ENCODE assay signal across 8 cellular contexts in genomic region chr3:39668420-39668819, GRCh38.
DNase-seq lines count a peak whose midpoint lies in the region; ATAC-seq, FAIRE-seq and TF ChIP-seq lines count a peak whose summit lies in the region.

No MANE protein-coding gene starts in this region.

- FAIRE-seq in GM12891 (lab: Jason Lieb, UNC): peak; percentile 52

- DNase-seq in AG08396 (ENCODE audit: low spot score) (peak; percentile 50), GM12891 (ENCODE audit: insufficient read length, low spot score) (no peak), KBM-7 (peak; percentile 45), fibroblast of the conjunctiva (ENCODE audit: low read depth) (peak; percentile 35), skeletal muscle cell (ENCODE audit: low read depth) (peak; percentile 21), ureter (ENCODE audit: low spot score) (no peak), NCI-H226 (no peak)

- peak; percentile 91 for ATAC-seq in SK-N-SH treated with all-trans-retinoic acid at 6 μM for 48 hours

- H3K4me3 ChIP-seq in skeletal muscle cell (ENCODE audit: low read depth, low read length): no peak overlapping the region

- in situ Hi-C loops in KBM-7 (cut with MboI; ENCODE audit: low pct_unique_long_range_greater_than_20kb, low sequenced_read_pairs): no loop called here

- TF ChIP-seq POLR2A in GM12891 (IDR thresholded peaks at IDR 0.05; ENCODE audit: low read depth, low read length): no peak

TF ChIP-seq in GM12891, 5 proteins besides CTCF, POLR2A, EP300 and RAD21:
- TF ChIP-seq POLR2AphosphoS5 (IDR thresholded peaks at IDR 0.05; ENCODE audit: low read depth, low read length) (no peak), POU2F2 (IDR thresholded peaks at IDR 0.05; ENCODE audit: low read depth, low read length) (no peak), SPI1 (IDR thresholded peaks at IDR 0.05; ENCODE audit: low read depth, low read length) (no peak), PAX5 (IDR thresholded peaks at IDR 0.05; ENCODE audit: insufficient read depth, low read length, severe bottlenecking) (no peak), TAF1 (IDR thresholded peaks at IDR 0.05; ENCODE audit: low read depth, low read length) (no peak)

TF ChIP-seq in SK-N-SH treated with all-trans-retinoic acid at 6 μM for 48 hours, 23 proteins besides CTCF, POLR2A, EP300 and RAD21:
- TF ChIP-seq ESRRG (CRISPR knock-in tag; IDR thresholded peaks at IDR 0.05) (no peak), ZNF565 (CRISPR knock-in tag; conservative IDR thresholded peaks at IDR 0.05; ENCODE audit: low read depth) (no peak), OSR1 (CRISPR knock-in tag; IDR thresholded peaks at IDR 0.05) (no peak), PATZ1 (CRISPR knock-in tag; IDR thresholded peaks at IDR 0.05; ENCODE audit: borderline replicate concordance) (no peak), PPARA (CRISPR knock-in tag; IDR thresholded peaks at IDR 0.05; ENCODE audit: borderline replicate concordance) (no peak), CSDC2 (CRISPR knock-in tag; IDR thresholded peaks at IDR 0.05) (no peak), TOX (CRISPR knock-in tag; IDR thresholded peaks at IDR 0.05; ENCODE audit: borderline replicate concordance) (no peak), ARNTL (CRISPR knock-in tag; IDR thresholded peaks at IDR 0.05; ENCODE audit: borderline replicate concordance, low read depth) (no peak), TCF4 (CRISPR knock-in tag; IDR thresholded peaks at IDR 0.05; ENCODE audit: borderline replicate concordance) (no peak), ZFP30 (CRISPR knock-in tag; IDR thresholded peaks at IDR 0.05) (no peak), POU6F1 (CRISPR knock-in tag; IDR thresholded peaks at IDR 0.05; ENCODE audit: borderline replicate concordance, low read depth) (no peak), RARB (CRISPR knock-in tag; IDR thresholded peaks at IDR 0.05) (no peak), ZC3H10 (CRISPR knock-in tag; IDR thresholded peaks at IDR 0.05) (no peak), ZFP3 (CRISPR knock-in tag; IDR thresholded peaks at IDR 0.05) (no peak), ISL1 (CRISPR knock-in tag; IDR thresholded peaks at IDR 0.05) (no peak), CREB5 (CRISPR knock-in tag; IDR thresholded peaks at IDR 0.05; ENCODE audit: low read depth) (no peak), SNAI2 (CRISPR knock-in tag; IDR thresholded peaks at IDR 0.05) (no peak), BACH2 (CRISPR knock-in tag; IDR thresholded peaks at IDR 0.05; ENCODE audit: borderline replicate concordance) (no peak)
- TF ChIP-seq, protein P1, sequence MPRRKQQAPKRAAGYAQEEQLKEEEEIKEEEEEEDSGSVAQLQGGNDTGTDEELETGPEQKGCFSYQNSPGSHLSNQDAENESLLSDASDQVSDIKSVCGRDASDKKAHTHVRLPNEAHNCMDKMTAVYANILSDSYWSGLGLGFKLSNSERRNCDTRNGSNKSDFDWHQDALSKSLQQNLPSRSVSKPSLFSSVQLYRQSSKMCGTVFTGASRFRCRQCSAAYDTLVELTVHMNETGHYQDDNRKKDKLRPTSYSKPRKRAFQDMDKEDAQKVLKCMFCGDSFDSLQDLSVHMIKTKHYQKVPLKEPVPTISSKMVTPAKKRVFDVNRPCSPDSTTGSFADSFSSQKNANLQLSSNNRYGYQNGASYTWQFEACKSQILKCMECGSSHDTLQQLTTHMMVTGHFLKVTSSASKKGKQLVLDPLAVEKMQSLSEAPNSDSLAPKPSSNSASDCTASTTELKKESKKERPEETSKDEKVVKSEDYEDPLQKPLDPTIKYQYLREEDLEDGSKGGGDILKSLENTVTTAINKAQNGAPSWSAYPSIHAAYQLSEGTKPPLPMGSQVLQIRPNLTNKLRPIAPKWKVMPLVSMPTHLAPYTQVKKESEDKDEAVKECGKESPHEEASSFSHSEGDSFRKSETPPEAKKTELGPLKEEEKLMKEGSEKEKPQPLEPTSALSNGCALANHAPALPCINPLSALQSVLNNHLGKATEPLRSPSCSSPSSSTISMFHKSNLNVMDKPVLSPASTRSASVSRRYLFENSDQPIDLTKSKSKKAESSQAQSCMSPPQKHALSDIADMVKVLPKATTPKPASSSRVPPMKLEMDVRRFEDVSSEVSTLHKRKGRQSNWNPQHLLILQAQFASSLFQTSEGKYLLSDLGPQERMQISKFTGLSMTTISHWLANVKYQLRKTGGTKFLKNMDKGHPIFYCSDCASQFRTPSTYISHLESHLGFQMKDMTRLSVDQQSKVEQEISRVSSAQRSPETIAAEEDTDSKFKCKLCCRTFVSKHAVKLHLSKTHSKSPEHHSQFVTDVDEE (CRISPR knock-in tag; IDR thresholded peaks at IDR 0.05): no peak
- TF ChIP-seq, protein P2, sequence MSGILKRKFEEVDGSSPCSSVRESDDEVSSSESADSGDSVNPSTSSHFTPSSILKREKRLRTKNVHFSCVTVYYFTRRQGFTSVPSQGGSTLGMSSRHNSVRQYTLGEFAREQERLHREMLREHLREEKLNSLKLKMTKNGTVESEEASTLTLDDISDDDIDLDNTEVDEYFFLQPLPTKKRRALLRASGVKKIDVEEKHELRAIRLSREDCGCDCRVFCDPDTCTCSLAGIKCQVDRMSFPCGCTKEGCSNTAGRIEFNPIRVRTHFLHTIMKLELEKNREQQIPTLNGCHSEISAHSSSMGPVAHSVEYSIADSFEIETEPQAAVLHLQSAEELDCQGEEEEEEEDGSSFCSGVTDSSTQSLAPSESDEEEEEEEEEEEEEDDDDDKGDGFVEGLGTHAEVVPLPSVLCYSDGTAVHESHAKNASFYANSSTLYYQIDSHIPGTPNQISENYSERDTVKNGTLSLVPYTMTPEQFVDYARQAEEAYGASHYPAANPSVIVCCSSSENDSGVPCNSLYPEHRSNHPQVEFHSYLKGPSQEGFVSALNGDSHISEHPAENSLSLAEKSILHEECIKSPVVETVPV (CRISPR knock-in tag; IDR thresholded peaks at IDR 0.05): no peak

Comparison
In these comparisons a context has a peak if more than half of its experiments do, and no peak if none do; other contexts are left out.
1. DNase-seq: peak in AG08396 (single experiment), KBM-7 (single experiment), fibroblast of the conjunctiva (single experiment) and skeletal muscle cell (single experiment); none in GM12891 (single experiment), ureter (single experiment) and NCI-H226 (single experiment).